8 cellular contexts compared by ENCODE assay signal in the genomic region with DNA sequence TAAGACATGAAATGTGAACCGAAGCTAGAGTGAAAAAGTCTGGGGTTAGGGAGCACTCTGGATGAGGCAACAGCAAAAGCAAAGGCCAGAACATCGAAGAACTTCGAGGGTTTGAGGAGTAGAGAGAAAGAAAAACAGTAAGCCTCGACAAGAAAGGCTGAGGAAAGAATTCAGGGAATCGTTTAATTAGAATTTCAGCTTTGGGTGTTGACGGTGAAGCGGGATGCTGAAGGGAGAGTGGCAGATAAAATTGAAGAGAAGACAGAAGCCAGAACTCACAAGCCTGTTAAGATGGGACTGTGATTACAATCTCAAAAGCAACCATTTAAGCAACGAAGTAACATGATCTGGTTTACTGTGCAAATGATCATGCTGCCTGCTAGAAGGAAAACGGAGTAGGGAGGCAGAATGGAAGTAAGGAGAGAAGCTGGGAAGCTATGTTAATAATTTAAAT. TPM values are rescaled to one million over a fixed set of nuclear protein-coding genes. Genes with fewer than 3 reads are reported as not detected.
A peak's percentile ranks its signal among the peaks of the same experiment; 100 is the strongest.
DNase-seq lines count a peak whose midpoint lies in the region; ATAC-seq, FAIRE-seq and TF ChIP-seq lines count a peak whose summit lies in the region.

No MANE protein-coding gene starts in this region.

- H2BK15ac ChIP-seq in H1 (ENCODE audit: low read length), result no peak overlapping the region

- DNase-seq in DMS 273 (lab: John Stamatoyannopoulos, UW; ENCODE audit: unreplicated experiment) (peak; percentile 63), NCI-H526 (lab: John Stamatoyannopoulos, UW) (peak; percentile 34 to 35), H1 (ENCODE audit: low read depth in 1 of 2, low spot score in 2 of 2) (no peak), osteoblast (ENCODE audit: insufficient read length, low spot score, missing footprints) (peak; percentile 10), OCI-M2 (lab: John Stamatoyannopoulos, UW; ENCODE audit: unreplicated experiment) (no peak), MV-4-11 (lab: John Stamatoyannopoulos, UW) (no peak), middle frontal gyrus (ENCODE audit: extremely low spot score, low spot score) (no peak)

- no peak overlapping the region for H4K8ac ChIP-seq in H1 (ENCODE audit: extremely low read depth, insufficient read depth, low read length)

- H2BK20ac ChIP-seq in H1 (ENCODE audit: low read length), result peak overlapping the region; percentile 15

- peak overlapping the region; percentile 24 for H3K56ac ChIP-seq in H1 (replicated peaks; ENCODE audit: insufficient read length, low read depth, low read length)

- H3K4me3 ChIP-seq in H1 (ENCODE audit: extremely low read depth in 1 of 4, insufficient read depth in 2 of 4, low read depth in 3 of 4, low read length in 4 of 4), result peak overlapping the region; percentile 26 to 80 (median 32); a peak in 6 of 8 replicates
- peak overlapping the region; percentile 78 for H3K4me3 ChIP-seq in osteoblast (ENCODE audit: insufficient read depth, low read length)

- H2AK5ac ChIP-seq in H1 (ENCODE audit: low read depth, low read length), result no peak overlapping the region

- no peaks in the 10 kb centered on the region for H3K9me3 ChIP-seq in H1 (ENCODE audit: insufficient read depth in 2 of 2, low read depth in 1 of 2, low read length in 1 of 2)
- no peaks in the 10 kb centered on the region for H3K9me3 ChIP-seq in osteoblast (ENCODE audit: low read depth, low read length)

- peak overlapping the region; percentile 31; the same call in 1 of the 2 replicates for H2AFZ ChIP-seq in H1 (ENCODE audit: low read length)
- H2AFZ ChIP-seq in osteoblast (ENCODE audit: low read length), result peak overlapping the region; percentile 94

- H3K9ac ChIP-seq in H1 (replicated peaks in 1 of 4; ENCODE audit: extremely low read depth in 1 of 4, low read depth in 3 of 4, low read length in 3 of 4), result peak overlapping the region in 1 of 4 experiments; percentile 59; a peak in 1 of 7 replicates

- no peak for TF ChIP-seq POLR2A in H1 (IDR thresholded peaks at IDR 0.05; ENCODE audit: control extremely low read depth in 1 of 2, low read depth in 2 of 2, low read length in 2 of 2)

- peak overlapping the region; percentile 65 for H2BK120ac ChIP-seq in H1 (replicated peaks; ENCODE audit: low read depth, low read length)

- H4K91ac ChIP-seq in H1 (replicated peaks; ENCODE audit: insufficient read length, low read length), result peak overlapping the region; percentile 85

- H3K23ac ChIP-seq in H1 (ENCODE audit: insufficient read length), result no peak overlapping the region

- H3K27ac ChIP-seq in H1 (ENCODE audit: low read depth, low read length) (peak overlapping the region; percentile 55; the same call in 1 of the 2 replicates), osteoblast (ENCODE audit: low read depth, low read length) (peak overlapping the region; percentile 98)

- H3K4me2 ChIP-seq in H1 (ENCODE audit: insufficient read depth in 1 of 2, low read depth in 2 of 2, low read length in 2 of 2) (peak overlapping the region; percentile 77 to 86), osteoblast (ENCODE audit: insufficient read depth, low read length) (peak overlapping the region; percentile 97)

- CTCF ChIA-PET in H1 (lab: Charles Lee; ENCODE audit: partially characterized antibody), result interaction anchor here (0.6 to 2.6 kb wide), 3 partner anchors 14 to 284 kb away, joined by 3 to 17 read pairs (median 3); no protein-coding TSS in a partner anchor

- H3K4me1 ChIP-seq in H1 (replicated peaks in 1 of 4; ENCODE audit: control insufficient read depth in 3 of 4, insufficient read depth in 4 of 4, low read length in 3 of 4) (peaks cover 0 to 16% (median 10%) of the 10 kb centered on the region in 4 experiments; a peak in 4 of 7 replicates), osteoblast (ENCODE audit: insufficient read depth, low read length) (peaks cover 22% of the 10 kb centered on the region)

- H3K4ac ChIP-seq in H1 (replicated peaks; ENCODE audit: insufficient read length, low read depth, low read length), result peak overlapping the region; percentile 70

- no peaks in the 10 kb centered on the region for H3K36me3 ChIP-seq in H1 (ENCODE audit: control insufficient read depth in 2 of 4, insufficient read depth in 4 of 4, low read length in 3 of 4)
- H3K36me3 ChIP-seq in osteoblast (ENCODE audit: insufficient read depth, low read length), result no peaks in the 10 kb centered on the region

- WGBS in H1 (ENCODE audit: extremely low coverage in 1 of 2, insufficient coverage in 1 of 2, insufficient read length in 1 of 2, insufficient replicate concordance in 2 of 2, low coverage in 1 of 2, low lambda C conversion rate in 2 of 2, missing lambda C conversion rate in 1 of 2), 2 experiments, result 7% methylated on average over 9 of the region's 9 CpGs; no CpG with 5 or more reads in 1 of the 2 experiments

- TF ChIP-seq EP300 in H1 (IDR thresholded peaks at IDR 0.05; ENCODE audit: borderline replicate concordance in 1 of 2, low read depth in 2 of 2, low read length in 2 of 2), result no peak

- H3K79me2 ChIP-seq in H1 (ENCODE audit: control insufficient read depth in 1 of 2, insufficient read depth in 2 of 2, low read length in 2 of 2), result peaks cover 0 to 51% of the 10 kb centered on the region in 2 experiments; a peak in 3 of 4 replicates
- peaks cover 17% of the 10 kb centered on the region for H3K79me2 ChIP-seq in osteoblast (ENCODE audit: insufficient read depth, low read length)

- H3K27me3 ChIP-seq in H1 (replicated peaks in 1 of 4; ENCODE audit: control insufficient read depth in 3 of 4, extremely low read depth in 1 of 4, insufficient read depth in 3 of 4, low read length in 3 of 4) (no peaks in the 10 kb centered on the region), osteoblast (ENCODE audit: insufficient read depth, low read length) (no peaks in the 10 kb centered on the region)

- H2BK12ac ChIP-seq in H1 (ENCODE audit: low read depth, low read length), result peak overlapping the region; percentile 88

- no peak for TF ChIP-seq RAD21 in H1 (IDR thresholded peaks at IDR 0.05 in 1 of 2, conservative IDR thresholded peaks at IDR 0.05 in 1 of 2; ENCODE audit: low read depth in 2 of 2, low read length in 2 of 2)

- H4K5ac ChIP-seq in H1 (ENCODE audit: insufficient read length, low read depth, low read length), result peak overlapping the region; percentile 67

- H3K18ac ChIP-seq in H1 (ENCODE audit: extremely low read depth, low read length), result peak overlapping the region; percentile 64; the same call in 1 of the 2 replicates

- H3K23me2 ChIP-seq in H1 (ENCODE audit: low read depth, low read length), result peaks cover 7% of the 10 kb centered on the region; the same call in 1 of the 2 replicates

- H2BK5ac ChIP-seq in H1 (ENCODE audit: low read depth, low read length), result peak overlapping the region; percentile 87

- TF ChIP-seq CTCF in H1 (IDR thresholded peaks at IDR 0.05; ENCODE audit: control extremely low read depth in 1 of 3, insufficient read depth in 1 of 3, low read depth in 1 of 3, low read length in 3 of 3) (no peak), osteoblast (IDR thresholded peaks at IDR 0.05; ENCODE audit: extremely low read depth, low read depth, low read length) (no peak)

- H3K79me1 ChIP-seq in H1 (ENCODE audit: low read depth, low read length), result no peaks in the 10 kb centered on the region

- ATAC-seq in HG03025 (IDR thresholded peaks at IDR 0.05; ENCODE audit: low FRiP score, unreplicated experiment), result no peak

- H4K20me1 ChIP-seq in H1 (replicated peaks in 1 of 2; ENCODE audit: control insufficient read depth in 1 of 2, insufficient read depth in 2 of 2, low read length in 2 of 2) (no peaks in the 10 kb centered on the region), osteoblast (ENCODE audit: insufficient read depth, low read length) (no peaks in the 10 kb centered on the region)

- H3K14ac ChIP-seq in H1 (ENCODE audit: insufficient read length), result no peak overlapping the region

- POLR2A ChIA-PET in H1 (lab: Charles Lee; ENCODE audit: partially characterized antibody), result interaction anchor here (1.4 to 5.2 kb wide), 4 partner anchors 10 to 29 kb away, joined by 3 to 46 read pairs (median 9); partner anchors contain the start of gene VIM

- FAIRE-seq in H1 (lab: Jason Lieb, UNC), result peak; percentile 74

TF ChIP-seq in H1, 55 proteins besides CTCF, POLR2A, EP300 and RAD21:
- peak; percentile 82 for TF ChIP-seq ASH2L (IDR thresholded peaks at IDR 0.05; ENCODE audit: low read length)
- TF ChIP-seq TAF1 (IDR thresholded peaks at IDR 0.05; ENCODE audit: low read depth, low read length), result 0 out of 2 replicates have a peak, but pooled peaks have one; percentile 28
- TF ChIP-seq EZH2 (IDR thresholded peaks at IDR 0.05; ENCODE audit: low read depth, low read length, severe bottlenecking), result no peak
- TF ChIP-seq POU5F1 (IDR thresholded peaks at IDR 0.05; ENCODE audit: low read depth, low read length), result no peak
- no peak for TF ChIP-seq SP2 (IDR thresholded peaks at IDR 0.05; ENCODE audit: low read length)

RNA-seq across cellular contexts. Expression of gene TRDMT1, which starts 2.1 kb away (rescaled TPM):
- 20.2 and 21.4 TPM in 2 replicates for total RNA-seq in H1 (2021; fragmentation: NEBNext Ultra II Directional; extraction: Animal tissue kit (Norgen Biotek cat#: 25700))
- polyA plus RNA-seq in H1 (2011; rRNA removed), result 6.3 and 7.4 TPM in 2 replicates
- 10.0 TPM for polyA plus RNA-seq in H1 (2011; cell fraction: cytosol; rRNA removed)
- 9.9 TPM for polyA plus RNA-seq in H1 (2011; cell fraction: nucleus; rRNA removed)
- 8.6 to 12.7 TPM (median 9.8 TPM) in 4 replicates for polyA plus RNA-seq in H1 (2012, experiment 1 of 2)
- polyA plus RNA-seq in H1 (2012, experiment 2 of 2), result 0.88 TPM
- polyA plus RNA-seq in H1 (2013, experiment 1 of 2), result 9.0 TPM
- 10.2 TPM for polyA plus RNA-seq in H1 (2013, experiment 2 of 2)
- polyA minus RNA-seq in H1 (2011; rRNA and poly(A)+ RNA removed), result 22.7 and 27.0 TPM in 2 replicates
- 16.4 TPM for polyA minus RNA-seq in H1 (2011; cell fraction: cytosol; rRNA and poly(A)+ RNA removed)
- 57.7 TPM for polyA minus RNA-seq in H1 (2011; cell fraction: nucleus; rRNA and poly(A)+ RNA removed)
- total RNA-seq in osteoblast, result 7.1 and 7.6 TPM in 2 replicates

RNA-seq across cellular contexts. Expression of gene VIM, which starts 28.7 kb away (rescaled TPM):
- 372 and 377 TPM in 2 replicates for total RNA-seq in H1 (2021; fragmentation: NEBNext Ultra II Directional; extraction: Animal tissue kit (Norgen Biotek cat#: 25700))
- 347 and 482 TPM in 2 replicates for polyA plus RNA-seq in H1 (2011; rRNA removed)
- polyA plus RNA-seq in H1 (2011; cell fraction: cytosol; rRNA removed), result 194 TPM
- polyA plus RNA-seq in H1 (2011; cell fraction: nucleus; rRNA removed), result 278 TPM
- polyA plus RNA-seq in H1 (2012, experiment 1 of 2), result 338 to 470 TPM (median 346 TPM) in 4 replicates
- polyA plus RNA-seq in H1 (2012, experiment 2 of 2), result 463 TPM
- polyA plus RNA-seq in H1 (2013, experiment 1 of 2), result 166 TPM
- 164 TPM for polyA plus RNA-seq in H1 (2013, experiment 2 of 2)
- polyA minus RNA-seq in H1 (2011; rRNA and poly(A)+ RNA removed), result 278 and 312 TPM in 2 replicates
- 216 TPM for polyA minus RNA-seq in H1 (2011; cell fraction: cytosol; rRNA and poly(A)+ RNA removed)
- 153 TPM for polyA minus RNA-seq in H1 (2011; cell fraction: nucleus; rRNA and poly(A)+ RNA removed)
- 10,072 and 10,643 TPM in 2 replicates for total RNA-seq in osteoblast

Comparison
In these comparisons a context has a peak if more than half of its experiments do, and no peak if none do; other contexts are left out.
1. DNase-seq: peak in DMS 273 (single experiment), NCI-H526 (2 of 2) and osteoblast (single experiment); none in H1 (0 of 2), OCI-M2 (single experiment), MV-4-11 (single experiment) and middle frontal gyrus (single experiment).
2. RNA of gene VIM, which starts 28.7 kb away (total RNA-seq): 10,072 to 10,643 TPM in osteoblast; 372 to 377 TPM in H1; every median in the first group is over 10 times any median in the second.